8 cellular contexts compared by ENCODE assay signal in genomic region chr15:34367128-34368081, GRCh38. TPM values are rescaled to one million over a fixed set of nuclear protein-coding genes. Genes with fewer than 3 reads are reported as not detected.
DNase-seq lines count a peak whose midpoint lies in the region; ATAC-seq, FAIRE-seq and TF ChIP-seq lines count a peak whose summit lies in the region.

Gene LPCAT4, minus strand, starts transcription at chr15:34367196. Its CDS starts 96 bp downstream, at chr15:34367100.

- H3K36me3 ChIP-seq in HepG2 (replicated peaks in 1 of 2; ENCODE audit: control insufficient read depth in 1 of 2, insufficient read depth in 2 of 2, low read length in 2 of 2): no peaks in the 10 kb centered on the region

- TF ChIP-seq EP300 in HepG2 (IDR thresholded peaks at IDR 0.05; ENCODE audit: low read depth in 2 of 2, low read length in 2 of 2): 0 out of 4 replicates have a peak, but pooled peaks of 1 of the 2 experiments have one; percentile 18
- TF ChIP-seq EP300 in HepG2 (CRISPR knock-in tag; IDR thresholded peaks at IDR 0.05; ENCODE audit: borderline replicate concordance): no peak

- 0% methylated on average over 3 of the region's 79 CpGs for WGBS in HepG2 (ENCODE audit: low lambda C conversion rate)

- intact Hi-C loops in HepG2 (cut with micrococcal nuclease; ENCODE audit: unreplicated experiment): loop anchor here (1.0 to 5.0 kb wide), 3 partner anchors 24 to 305 kb away; partner anchors contain the start of genes NOP10 and NUTM1

- POLR2A ChIA-PET in HepG2 (lab: Yijun Ruan, JAX): interaction anchor here (1.1 to 3.1 kb wide), 5 partner anchors 24 to 221 kb away, joined by 3 to 28 read pairs (median 7); partner anchors contain the start of genes KATNBL1, NOP10 and NUTM1

- in situ Hi-C loops in HepG2 (cut with HindIII; ENCODE audit: extremely low pct_ligation_motif_present, low pct_unique_long_range_greater_than_20kb): loop anchor here (10.0 to 25.0 kb wide), 2 partner anchors 67 to 305 kb away; partner anchors contain the start of gene GOLGA8A

- peak; percentile 55 for FAIRE-seq in HepG2 (lab: Jason Lieb, UNC)

- peak; percentile 84 for TF ChIP-seq RAD21 in HepG2 (CRISPR knock-in tag; IDR thresholded peaks at IDR 0.05)

- TSS peak; percentile 87 for BruUV-seq in HepG2 (replicated peaks; lab: Mats Ljungman, UMichigan)

- peak; percentile 99 for TF ChIP-seq CTCF in C4-2B (conservative IDR thresholded peaks at IDR 0.05)
- peak; percentile 98 for TF ChIP-seq CTCF in HepG2 (CRISPR knock-in tag; IDR thresholded peaks at IDR 0.05)

- peaks cover 2% of the 10 kb centered on the region for H3K79me2 ChIP-seq in HepG2 (ENCODE audit: insufficient read depth, low read length)

- peak; percentile 87 for DNase-seq in NCI-H526 treated with DMSO at 0.1 percent for 48 hours (lab: John Stamatoyannopoulos, UW)
- DNase-seq in activated CD4-positive, alpha-beta T cell treated with anti-CD3 and anti-CD28 coated beads, Interleukin-2, amount 50 U/mL, for 1 hour: peak; percentile 86
- peak; percentile 85 for DNase-seq in dedifferentiated amniotic fluid mesenchymal stem cell (ENCODE audit: extremely low spot score)
- peak; percentile 66 for DNase-seq in HepG2 (ENCODE audit: low spot score)
- DNase-seq in stimulated activated CD4-positive, alpha-beta T cell treated with anti-CD3 and anti-CD28 coated beads, Interleukin-2, amount 100 ng/mL, for 48 hours: peak; percentile 83

- no peaks in the 10 kb centered on the region for H3K9me3 ChIP-seq in HepG2 (ENCODE audit: low read length)

- H3K4me3 ChIP-seq in HepG2 (replicated peaks in 1 of 3; ENCODE audit: insufficient read depth in 1 of 3, low read depth in 2 of 3, low read length in 3 of 3): peak within 1 kb of the TSS; percentile 59 to 94 (median 87)

- H3K4me2 ChIP-seq in HepG2 (ENCODE audit: low read depth, low read length): peak within 1 kb of the TSS; percentile 97

- CTCF ChIA-PET in HepG2 (lab: Yijun Ruan, JAX; ENCODE audit: low intra/inter-chr PET ratio, low total read pairs): interaction anchor here (0.8 to 1.7 kb wide), 4 partner anchors 9 to 306 kb away, joined by 3 to 14 read pairs (median 4); partner anchors contain the start of genes NOP10 and NUTM1

- peak; percentile 74 to 87 for TF ChIP-seq POLR2A in HepG2 (IDR thresholded peaks at IDR 0.05; ENCODE audit: insufficient read depth in 1 of 2, low read depth in 2 of 2, low read length in 2 of 2)

- ATAC-seq in GM19324 (IDR thresholded peaks at IDR 0.05; ENCODE audit: low FRiP score, unreplicated experiment): peak; percentile 90
- ATAC-seq in HG03460 (IDR thresholded peaks at IDR 0.05; ENCODE audit: unreplicated experiment): peak; percentile 78
- peak; percentile 90 for ATAC-seq in HepG2

- H2AFZ ChIP-seq in HepG2 (ENCODE audit: low read length): peak within 1 kb of the TSS; percentile 91

- peak within 1 kb of the TSS; percentile 77 for H3K9ac ChIP-seq in HepG2 (ENCODE audit: insufficient read depth, low read depth, low read length)

- H3K27ac ChIP-seq in C4-2B (peak within 1 kb of the TSS; percentile 90), HepG2 (ENCODE audit: extremely low read length, insufficient read depth, low read length) (peak within 1 kb of the TSS; percentile 94)

- H4K20me1 ChIP-seq in HepG2 (ENCODE audit: insufficient read depth, low read length): no peaks in the 10 kb centered on the region

- H3K27me3 ChIP-seq in HepG2 (ENCODE audit: control insufficient read depth in 1 of 2, insufficient read depth in 2 of 2, low read length in 2 of 2): no peaks in the 10 kb centered on the region

- peaks cover 21% of the 10 kb centered on the region for H3K4me1 ChIP-seq in HepG2 (ENCODE audit: insufficient read depth, low read length)

TF ChIP-seq in HepG2, 621 proteins besides CTCF, POLR2A, EP300 and RAD21 (continues in another document):
- no peak for TF ChIP-seq KIAA2018 (CRISPR knock-in tag; IDR thresholded peaks at IDR 0.05; ENCODE audit: borderline replicate concordance)
- TF ChIP-seq ATF4 (CRISPR knock-in tag; IDR thresholded peaks at IDR 0.05): 0 out of 4 replicates have a peak, but pooled peaks of 1 of the 2 experiments have one; percentile 53

RNA-seq across cellular contexts. Expression of gene LPCAT4, which starts in this region (rescaled TPM):
- 2.2 and 8.1 TPM in 2 replicates for total RNA-seq in HepG2 (2016; rRNA removed; fragmentation: Illumina TruSeq; extraction: Trizol)
- 2.4 and 2.6 TPM in 2 replicates for total RNA-seq in HepG2 (2016; cell fraction: cytosol; rRNA removed; fragmentation: Illumina TruSeq; extraction: Trizol; ENCODE audit: low read depth)
- total RNA-seq in HepG2 (2016; cell fraction: insoluble cytoplasmic fraction; rRNA removed; fragmentation: Illumina TruSeq; extraction: Trizol): 2.8 and 7.4 TPM in 2 replicates
- 4.8 and 6.0 TPM in 2 replicates for total RNA-seq in HepG2 (2016; cell fraction: membrane; rRNA removed; fragmentation: Illumina TruSeq; extraction: Trizol)
- total RNA-seq in HepG2 (2016; cell fraction: nucleus; rRNA removed; fragmentation: Illumina TruSeq; extraction: Trizol): 11.4 and 12.7 TPM in 2 replicates
- polyA plus RNA-seq in HepG2 (2011; rRNA removed): 57.1 and 64.6 TPM in 2 replicates
- polyA plus RNA-seq in HepG2 (2011; cell fraction: cytosol; rRNA removed): 41.2 and 52.0 TPM in 2 replicates
- 152 and 162 TPM in 2 replicates for polyA plus RNA-seq in HepG2 (2011; cell fraction: nucleus; rRNA removed)
- 27.0 and 38.0 TPM in 2 replicates for polyA plus RNA-seq in HepG2 (2012)
- 5.6 and 6.7 TPM in 2 replicates for polyA plus RNA-seq in HepG2 (2016; cell fraction: cytosol; fragmentation: Illumina TruSeq; extraction: Trizol; ENCODE audit: low read depth)
- polyA plus RNA-seq in HepG2 (2016; cell fraction: insoluble cytoplasmic fraction; fragmentation: Illumina TruSeq; extraction: Trizol; ENCODE audit: low read depth): 5.5 and 8.2 TPM in 2 replicates
- polyA plus RNA-seq in HepG2 (2016; cell fraction: membrane; fragmentation: Illumina TruSeq; extraction: Trizol; ENCODE audit: low read depth): 9.1 and 9.6 TPM in 2 replicates
- 46.9 and 50.8 TPM in 2 replicates for polyA plus RNA-seq in HepG2 (2016; cell fraction: nucleus; fragmentation: Illumina TruSeq; extraction: Trizol; ENCODE audit: insufficient read depth, low read depth)
- polyA minus RNA-seq in HepG2 (2011; rRNA and poly(A)+ RNA removed; ENCODE audit: low replicate concordance): 30.0 and 53.4 TPM in 2 replicates
- 8.5 and 8.7 TPM in 2 replicates for polyA minus RNA-seq in HepG2 (2011; cell fraction: cytosol; rRNA and poly(A)+ RNA removed)
- 12.7 and 20.1 TPM in 2 replicates for polyA minus RNA-seq in HepG2 (2011; cell fraction: nucleus; rRNA and poly(A)+ RNA removed)

Comparison
In these comparisons a context has a peak if more than half of its experiments do, and no peak if none do; other contexts are left out.
1. Peak in every context shown above with its lines: DNase-seq, ATAC-seq, H3K4me3 ChIP-seq and H3K27ac ChIP-seq.